ENCODE assay signal across 8 cellular contexts in genomic region chr6:26125015-26125690, GRCh38. TPM values are rescaled to one million over a fixed set of nuclear protein-coding genes. Genes with fewer than 3 reads are reported as not detected.
A peak's percentile ranks its signal among the peaks of the same experiment; 100 is the strongest.
DNase-seq lines count a peak whose midpoint lies in the region; ATAC-seq and TF ChIP-seq lines count a peak whose summit lies in the region.

No MANE protein-coding gene starts in this region.

- CTCF ChIA-PET in OCI-LY7 (lab: Charles Lee; ENCODE audit: unreplicated experiment), result no interaction called here

- H3K27me3 ChIP-seq in breast epithelium, result no peaks in the 10 kb centered on the region

- POLR2A ChIA-PET in OCI-LY7 (lab: Charles Lee), result interaction anchor here (0.7 to 6.3 kb wide), 34 partner anchors 9 to 1768 kb away, joined by 3 to 330 read pairs (median 13); a partner anchor contains a TSS

- under 1% methylated on average over 14 of the region's 14 CpGs for WGBS in urinary bladder

- H3K36me3 Mint-ChIP-seq in memory B cell, result peaks cover 33% of the 10 kb centered on the region

- no peaks in the 10 kb centered on the region for H3K9me2 ChIP-seq in OCI-LY7 (ENCODE audit: insufficient read depth, low read length)

- DNase-seq in activated gamma-delta T cell treated with Interleukin-2 at 50 U/mL for 16 hours, result peak; percentile 14
- DNase-seq in activated gamma-delta T cell (lab: John Stamatoyannopoulos, UW), result no peak
- DNase-seq in OCI-LY7 (ENCODE audit: low spot score), result peak; percentile 74
- DNase-seq in breast epithelium (ENCODE audit: low spot score in 2 of 2), result no peak
- no peak for DNase-seq in memory B cell (ENCODE audit: low spot score in 2 of 2)

- H3K4me3 ChIP-seq in OCI-LY7 (ENCODE audit: low read depth, low read length, poor library complexity, severe bottlenecking) (peak overlapping the region; percentile 85), breast epithelium (peak overlapping the region; percentile 75 to 96 (median 78)), urinary bladder (ENCODE audit: low read depth, low read length) (peak overlapping the region; percentile 95)

- H4K20me1 ChIP-seq in OCI-LY7 (ENCODE audit: insufficient read depth, low read length), result peaks cover 9% of the 10 kb centered on the region

- H3K27ac Mint-ChIP-seq in memory B cell, result peak overlapping the region; percentile 99

- intact Hi-C loops in OCI-LY7 (cut with micrococcal nuclease; ENCODE audit: unreplicated experiment) (loop anchor here (10.0 kb wide), 1 partner anchor 740 kb away; no protein-coding TSS in a partner anchor), breast epithelium (cut with DNase I; ENCODE audit: low total_unique reads) (loop anchor here (2.0 kb wide), 1 partner anchor 32 kb away; a partner anchor contains a TSS)

- peaks cover 3% of the 10 kb centered on the region for H3K9me3 Mint-ChIP-seq in memory B cell

- H3K4me1 ChIP-seq in OCI-LY7 (ENCODE audit: insufficient read depth, low read length, poor library complexity, severe bottlenecking) (peaks cover 44% of the 10 kb centered on the region), breast epithelium (no peaks in the 10 kb centered on the region), urinary bladder (ENCODE audit: insufficient read depth) (no peaks in the 10 kb centered on the region)

- no peak overlapping the region for H2AFZ ChIP-seq in OCI-LY7 (ENCODE audit: low read length)

- TF ChIP-seq POLR2A in breast epithelium (IDR thresholded peaks at IDR 0.05), result no peak

- no peaks in the 10 kb centered on the region for H3K27me3 Mint-ChIP-seq in memory B cell

- H3K4me1 Mint-ChIP-seq in memory B cell, result peaks cover 31% of the 10 kb centered on the region

- peak overlapping the region; percentile 97 for H3K4me3 Mint-ChIP-seq in memory B cell

- H3K36me3 ChIP-seq in OCI-LY7 (ENCODE audit: insufficient read depth, low read length), result peaks cover 12% of the 10 kb centered on the region
- H3K36me3 ChIP-seq in breast epithelium, result no peaks in the 10 kb centered on the region
- H3K36me3 ChIP-seq in urinary bladder (ENCODE audit: insufficient read depth), result peaks cover 2% of the 10 kb centered on the region

- no peak for ATAC-seq in memory B cell (ENCODE audit: low read depth)
- ATAC-seq in HG02981 (IDR thresholded peaks at IDR 0.05; ENCODE audit: unreplicated experiment), result no peak
- no peak for ATAC-seq in GM18861 (IDR thresholded peaks at IDR 0.05; ENCODE audit: unreplicated experiment)

- no peaks in the 10 kb centered on the region; the same call in 1 of the 2 replicates for H3K9me3 ChIP-seq in OCI-LY7 (ENCODE audit: low read length)
- no peaks in the 10 kb centered on the region for H3K9me3 ChIP-seq in breast epithelium

- peak overlapping the region; percentile 92 for H3K4me2 ChIP-seq in OCI-LY7 (ENCODE audit: low read length)

- TF ChIP-seq CTCF in OCI-LY7 (conservative IDR thresholded peaks at IDR 0.05; ENCODE audit: low read length) (no peak), breast epithelium (IDR thresholded peaks at IDR 0.05) (no peak)

- BruUV-seq in OCI-LY7 (replicated peaks; lab: Mats Ljungman, UMichigan), result no TSS peak

- H3K27ac ChIP-seq in OCI-LY7 (ENCODE audit: low read depth, low read length, poor library complexity, severe bottlenecking), result peak overlapping the region; percentile 99
- H3K27ac ChIP-seq in breast epithelium, result peak overlapping the region; percentile 96 to 99
- H3K27ac ChIP-seq in urinary bladder (ENCODE audit: low read depth), result peak overlapping the region; percentile 99

- peaks cover 11% of the 10 kb centered on the region; the same call in 1 of the 2 replicates for H3K79me2 ChIP-seq in OCI-LY7 (ENCODE audit: insufficient read depth, low read depth, low read length)

RNA-seq across cellular contexts. Expression of gene HFE, which starts 37.9 kb away (rescaled TPM):
- 0.18 and 0.69 TPM in 2 replicates for total RNA-seq in OCI-LY7 (2014; rRNA removed; shearing (Covaris generic))
- total RNA-seq in OCI-LY7 (2022) (0.57 and 0.72 TPM in 2 replicates), breast epithelium (1 to 10 TPM; 5.6 to 9.4 (median 8.6) TPM), urinary bladder (7.3 TPM)
- 9.4 TPM for polyA plus RNA-seq in urinary bladder

Comparison
In these comparisons a context has a peak if more than half of its experiments do, and no peak if none do; other contexts are left out.
1. DNase-seq: peak in activated gamma-delta T cell treated with Interleukin-2 at 50 U/mL for 16 hours (single experiment) and OCI-LY7 (single experiment); none in activated gamma-delta T cell (single experiment), breast epithelium (0 of 2) and memory B cell (0 of 2).
2. Peak in every context shown above with its lines, with median percentiles within 50 percentile points of each other: H3K27ac ChIP-seq and H3K4me3 ChIP-seq.